In the genomic region with DNA sequence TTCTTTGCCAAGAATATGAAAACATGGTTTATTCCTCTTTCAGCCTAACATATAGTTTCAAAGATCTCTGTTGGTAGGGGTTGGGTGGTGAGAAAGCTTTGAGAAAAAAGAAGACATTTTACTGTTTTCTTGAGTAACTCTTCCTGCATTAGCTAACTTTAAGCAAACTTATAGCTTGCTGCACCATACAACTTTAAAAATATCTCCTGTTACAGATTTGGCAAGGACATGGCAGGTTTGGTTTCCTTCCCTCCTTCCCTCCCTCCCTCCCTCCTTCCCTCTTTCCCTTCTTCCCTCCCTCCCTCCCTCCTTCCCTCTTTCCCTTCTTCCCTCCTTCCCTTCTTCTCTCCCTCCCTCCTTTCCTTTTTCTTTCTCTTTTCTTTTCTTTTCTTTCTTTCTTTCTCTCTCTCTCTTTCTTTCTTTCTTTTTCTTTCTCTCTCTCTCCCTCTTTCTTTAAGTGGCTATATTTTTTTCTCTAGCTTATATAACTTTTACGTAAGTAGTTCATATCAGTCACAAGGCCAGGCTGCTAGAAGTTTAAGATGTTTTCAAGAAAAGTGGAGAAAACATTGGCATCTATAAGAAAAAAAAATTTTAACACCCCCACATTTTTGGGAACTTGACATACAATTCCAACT, we compare ENCODE assay signal across 29 cellular contexts.
"Had no signal": no experiment of that assay in that cellular context is flagged by ENCODE, and none has a peak within 500 bp of the region (broad histone marks: within the 10 kb centered on the region; RNA-seq: fewer than 3 reads in every experiment).

No MANE protein-coding gene starts in this region.

- H3K36me3 ChIP-seq: esophagus squamous epithelium, heart right ventricle, left lung, ovary, spleen, suprapubic skin, transverse colon, upper lobe of right lung, uterus had no signal

- H3K4me3 Mint-ChIP-seq: effector memory CD8-positive, alpha-beta T cell; naive thymus-derived CD4-positive, alpha-beta T cell; nephron; stimulated activated naive B cell treated with anti-CD40 and anti-IgM and Interleukin-4, amounts not matched to agents 10 μg/mL and 1 μg/mL and 100 μg/mL, for 72 hours; stimulated activated naive CD8-positive, alpha-beta T cell treated with anti-CD3 and anti-CD28 coated beads, Interleukin-15, Interleukin-2, amounts not matched to agents 100 ng/mL and 50 ng/mL, for 24 hours had no signal

- H3K27ac Mint-ChIP-seq: effector memory CD8-positive, alpha-beta T cell; nephron; stimulated activated naive CD8-positive, alpha-beta T cell treated with anti-CD3 and anti-CD28 coated beads, Interleukin-15, Interleukin-2, amounts not matched to agents 100 ng/mL and 50 ng/mL, for 24 hours had no signal

- H3K4me3 ChIP-seq: esophagus squamous epithelium, heart right ventricle, left lung, ovary, psoas muscle, skin epidermis, spleen, suprapubic skin, transverse colon, upper lobe of right lung, uterus had no signal

- H3K9me3 ChIP-seq: esophagus squamous epithelium, heart right ventricle, left lung, ovary, psoas muscle, spleen, suprapubic skin, transverse colon, upper lobe of right lung, uterus had no signal

- H3K4me1 Mint-ChIP-seq: nephron had no signal

- H3K4me1 ChIP-seq: esophagus squamous epithelium, suprapubic skin, upper lobe of right lung, uterus had no signal

- ATAC-seq: effector memory CD8-positive, alpha-beta T cell; heart right ventricle; left cardiac atrium; left lung; naive thymus-derived CD4-positive, alpha-beta T cell; psoas muscle; right cardiac atrium; stimulated activated naive B cell treated with anti-CD40 and anti-IgM and Interleukin-4, amounts not matched to agents 10 μg/mL and 1 μg/mL and 100 μg/mL, for 72 hours; upper lobe of right lung had no signal

- H3K27ac ChIP-seq: esophagus squamous epithelium, heart right ventricle, left lung, ovary, psoas muscle, skin epidermis, spleen, suprapubic skin, transverse colon, upper lobe of right lung, uterus had no signal

- DNase-seq: cortex of kidney; effector memory CD8-positive, alpha-beta T cell; erythroblast; esophagus squamous epithelium; foreskin melanocyte; glutamatergic neuron; heart right ventricle; hippocampal formation; left cardiac atrium; left lung; mammary epithelial cell; mesendoderm; midbrain; naive thymus-derived CD4-positive, alpha-beta T cell; occipital lobe; ovary; posterior cingulate gyrus; psoas muscle; right cardiac atrium; spleen; stimulated activated CD4-positive, alpha-beta T cell treated with anti-CD3 and anti-CD28 coated beads, Interleukin-2, amount 100 ng/mL, for 48 hours; stimulated activated naive B cell treated with anti-CD40 and anti-IgM and Interleukin-4, amounts not matched to agents 10 μg/mL and 1 μg/mL and 100 μg/mL, for 72 hours; transverse colon; upper lobe of right lung; uterus had no signal

- H3K9me3 Mint-ChIP-seq: effector memory CD8-positive, alpha-beta T cell; naive thymus-derived CD4-positive, alpha-beta T cell; nephron; stimulated activated naive B cell treated with anti-CD40 and anti-IgM and Interleukin-4, amounts not matched to agents 10 μg/mL and 1 μg/mL and 100 μg/mL, for 72 hours; stimulated activated naive CD8-positive, alpha-beta T cell treated with anti-CD3 and anti-CD28 coated beads, Interleukin-15, Interleukin-2, amounts not matched to agents 100 ng/mL and 50 ng/mL, for 24 hours had no signal

- H3K27me3 Mint-ChIP-seq: effector memory CD8-positive, alpha-beta T cell; naive thymus-derived CD4-positive, alpha-beta T cell; stimulated activated naive B cell treated with anti-CD40 and anti-IgM and Interleukin-4, amounts not matched to agents 10 μg/mL and 1 μg/mL and 100 μg/mL, for 72 hours; stimulated activated naive CD8-positive, alpha-beta T cell treated with anti-CD3 and anti-CD28 coated beads, Interleukin-15, Interleukin-2, amounts not matched to agents 100 ng/mL and 50 ng/mL, for 24 hours had no signal

- H3K27me3 ChIP-seq: heart right ventricle, left lung, ovary, spleen, suprapubic skin, transverse colon, upper lobe of right lung, uterus had no signal
